Comparison of ENCODE assay signal across 8 cellular contexts in genomic region chr19:5719961-5720790, GRCh38. TPM values are rescaled to one million over a fixed set of nuclear protein-coding genes. Genes with fewer than 3 reads are reported as not detected.
A peak's percentile ranks its signal among the peaks of the same experiment; 100 is the strongest.
DNase-seq lines count a peak whose midpoint lies in the region; ATAC-seq and TF ChIP-seq lines count a peak whose summit lies in the region.

TSS of gene CATSPERD (plus strand) at chr19:5720637. CDS start at chr19:5720738, 101 bp downstream.
A gene with protein sequence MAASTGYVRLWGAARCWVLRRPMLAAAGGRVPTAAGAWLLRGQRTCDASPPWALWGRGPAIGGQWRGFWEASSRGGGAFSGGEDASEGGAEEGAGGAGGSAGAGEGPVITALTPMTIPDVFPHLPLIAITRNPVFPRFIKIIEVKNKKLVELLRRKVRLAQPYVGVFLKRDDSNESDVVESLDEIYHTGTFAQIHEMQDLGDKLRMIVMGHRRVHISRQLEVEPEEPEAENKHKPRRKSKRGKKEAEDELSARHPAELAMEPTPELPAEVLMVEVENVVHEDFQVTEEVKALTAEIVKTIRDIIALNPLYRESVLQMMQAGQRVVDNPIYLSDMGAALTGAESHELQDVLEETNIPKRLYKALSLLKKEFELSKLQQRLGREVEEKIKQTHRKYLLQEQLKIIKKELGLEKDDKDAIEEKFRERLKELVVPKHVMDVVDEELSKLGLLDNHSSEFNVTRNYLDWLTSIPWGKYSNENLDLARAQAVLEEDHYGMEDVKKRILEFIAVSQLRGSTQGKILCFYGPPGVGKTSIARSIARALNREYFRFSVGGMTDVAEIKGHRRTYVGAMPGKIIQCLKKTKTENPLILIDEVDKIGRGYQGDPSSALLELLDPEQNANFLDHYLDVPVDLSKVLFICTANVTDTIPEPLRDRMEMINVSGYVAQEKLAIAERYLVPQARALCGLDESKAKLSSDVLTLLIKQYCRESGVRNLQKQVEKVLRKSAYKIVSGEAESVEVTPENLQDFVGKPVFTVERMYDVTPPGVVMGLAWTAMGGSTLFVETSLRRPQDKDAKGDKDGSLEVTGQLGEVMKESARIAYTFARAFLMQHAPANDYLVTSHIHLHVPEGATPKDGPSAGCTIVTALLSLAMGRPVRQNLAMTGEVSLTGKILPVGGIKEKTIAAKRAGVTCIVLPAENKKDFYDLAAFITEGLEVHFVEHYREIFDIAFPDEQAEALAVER (minus strand): TSS chr19:5720146. CDS start chr19:5720132, 14 bp downstream.

- H3K4me3 ChIP-seq in GM12864 (ENCODE audit: low read depth, low read length) (peak within 1 kb of the TSS; percentile 90), thyroid gland (replicated peaks in 1 of 3) (peak within 1 kb of the TSS; percentile 57 to 97 (median 94))

- H3K27me3 Mint-ChIP-seq in activated naive CD8-positive, alpha-beta T cell treated with anti-CD3 and anti-CD28 coated beads, Interleukin-2, amount 10 ng/mL, durations not matched to agents 7 days and 5 days, result peaks cover 3% of the 10 kb centered on the region
- H3K27me3 Mint-ChIP-seq in osteocyte (ENCODE audit: unreplicated experiment), result peaks cover 5% of the 10 kb centered on the region

- POLR2A ChIA-PET in activated naive CD8-positive, alpha-beta T cell treated with anti-CD3 and anti-CD28 coated beads, Interleukin-2, amount 10 ng/mL, durations not matched to agents 7 days and 5 days (lab: Charles Lee), result interaction anchor here (0.5 to 4.6 kb wide), 12 partner anchors 14 to 1631 kb away, joined by 3 to 60 read pairs (median 7); partner anchors contain the start of genes CLPP, DUS3L, KDM4B and NDUFA11

- peaks cover 20% of the 10 kb centered on the region for H3K4me1 Mint-ChIP-seq in activated naive CD8-positive, alpha-beta T cell treated with anti-CD3 and anti-CD28 coated beads, Interleukin-2, amount 10 ng/mL, durations not matched to agents 7 days and 5 days
- peaks cover 31% of the 10 kb centered on the region for H3K4me1 Mint-ChIP-seq in osteocyte (ENCODE audit: unreplicated experiment)

- no peaks in the 10 kb centered on the region for H3K9me3 ChIP-seq in thyroid gland

- no peaks in the 10 kb centered on the region for H3K9me3 Mint-ChIP-seq in activated naive CD8-positive, alpha-beta T cell treated with anti-CD3 and anti-CD28 coated beads, Interleukin-2, amount 10 ng/mL, durations not matched to agents 7 days and 5 days
- H3K9me3 Mint-ChIP-seq in osteocyte (ENCODE audit: unreplicated experiment), result no peaks in the 10 kb centered on the region

- peak within 1 kb of the TSS; percentile 97 for H3K4me3 Mint-ChIP-seq in activated naive CD8-positive, alpha-beta T cell treated with anti-CD3 and anti-CD28 coated beads, Interleukin-2, amount 10 ng/mL, durations not matched to agents 7 days and 5 days
- H3K4me3 Mint-ChIP-seq in osteocyte (ENCODE audit: unreplicated experiment), result peak within 1 kb of the TSS; percentile 89

- ATAC-seq in HG02623 (IDR thresholded peaks at IDR 0.05; ENCODE audit: unreplicated experiment), result peak; percentile 78
- peak; percentile 86 for ATAC-seq in activated naive CD8-positive, alpha-beta T cell treated with anti-CD3 and anti-CD28 coated beads, Interleukin-2, amount 10 ng/mL, durations not matched to agents 7 days and 5 days (ENCODE audit: low read depth)

- H3K4me1 ChIP-seq in thyroid gland, result peaks cover 9 to 16% of the 10 kb centered on the region in 2 donors

- peak; percentile 96 for DNase-seq in GM12864 (ENCODE audit: low read depth)
- peak; percentile 99 for DNase-seq in NCI-H1092 treated with DMSO at 0.1 percent for 48 hours (lab: John Stamatoyannopoulos, UW)
- peak; percentile 91 for DNase-seq in SKM-1 (lab: John Stamatoyannopoulos, UW; ENCODE audit: unreplicated experiment)
- peak; percentile 98 for DNase-seq in activated naive CD8-positive, alpha-beta T cell treated with anti-CD3 and anti-CD28 coated beads, Interleukin-2, amount 10 ng/mL, durations not matched to agents 7 days and 5 days
- peak; percentile 95 to 99 (median 98) for DNase-seq in head of caudate nucleus
- peak; percentile 99 for DNase-seq in osteocyte (ENCODE audit: extremely low spot score, unreplicated experiment)
- peak; percentile 98 to 99 for DNase-seq in thyroid gland

- H3K36me3 Mint-ChIP-seq in activated naive CD8-positive, alpha-beta T cell treated with anti-CD3 and anti-CD28 coated beads, Interleukin-2, amount 10 ng/mL, durations not matched to agents 7 days and 5 days, result peaks cover 20% of the 10 kb centered on the region
- H3K36me3 Mint-ChIP-seq in osteocyte (ENCODE audit: unreplicated experiment), result peaks cover 4% of the 10 kb centered on the region

- H3K27ac ChIP-seq in thyroid gland, result peak within 1 kb of the TSS; percentile 71 to 89 (median 81)

- peak; percentile 96 for TF ChIP-seq CTCF in GM12864 (IDR thresholded peaks at IDR 0.05; ENCODE audit: low read depth, low read length, missing control alignments)
- peak; percentile 92 for TF ChIP-seq CTCF in osteocyte (IDR thresholded peaks at IDR 0.05)
- peak; percentile 79 to 98 (median 92) for TF ChIP-seq CTCF in thyroid gland (IDR thresholded peaks at IDR 0.05)

- intact Hi-C loops in head of caudate nucleus (cut with DNase I) (loop anchor here (2.0 kb wide), 1 partner anchor 39 kb away; the partner anchor contains the start of genes HSD11B1L and MICOS13), thyroid gland (cut with DNase I) (no loop called here)

- WGBS in thyroid gland, 2 donors, result 0% methylated on average over 21 to 42 of the region's 90 CpGs

- H3K27ac Mint-ChIP-seq in activated naive CD8-positive, alpha-beta T cell treated with anti-CD3 and anti-CD28 coated beads, Interleukin-2, amount 10 ng/mL, durations not matched to agents 7 days and 5 days, result peak within 1 kb of the TSS; percentile 95
- H3K27ac Mint-ChIP-seq in osteocyte (ENCODE audit: unreplicated experiment), result peak within 1 kb of the TSS; percentile 96

- H3K27me3 ChIP-seq in thyroid gland, result no peaks in the 10 kb centered on the region

- TF ChIP-seq POLR2A in thyroid gland (IDR thresholded peaks at IDR 0.05), result peak in 1 of 2 donors; percentile 64

- H3K36me3 ChIP-seq in thyroid gland, result no peaks in the 10 kb centered on the region

RNA-seq across cellular contexts. Expression of gene CATSPERD, which starts in this region (rescaled TPM):
- not detected for total RNA-seq in activated naive CD8-positive, alpha-beta T cell treated with anti-CD3 and anti-CD28 coated beads, Interleukin-2, amount 10 ng/mL, durations not matched to agents 7 days and 5 days
- not detected in 2 replicates for total RNA-seq in osteocyte
- total RNA-seq in thyroid gland, result not detected

RNA-seq across cellular contexts. Expression of the second gene that starts in this region (rescaled TPM):
- 100 to 1,000 TPM; 112 to 120 TPM for total RNA-seq in activated naive CD8-positive, alpha-beta T cell treated with anti-CD3 and anti-CD28 coated beads, Interleukin-2, amount 10 ng/mL, durations not matched to agents 7 days and 5 days
- 90.3 and 93.9 TPM in 2 replicates for total RNA-seq in osteocyte
- 100 to 1,000 TPM in 1 of 4 donors, 10 to 100 TPM in 3; 45.0 to 100 (median 67.9) TPM for total RNA-seq in thyroid gland

Comparison
In these comparisons a context has a peak if more than half of its experiments do, and no peak if none do; other contexts are left out.
1. Peak in every context shown above with its lines: DNase-seq, ATAC-seq, H3K4me3 ChIP-seq and H3K27ac ChIP-seq.